Comparison of ENCODE assay signal across 15 cellular contexts in genomic region chr1:25090707-25091422, GRCh38.
A peak's percentile ranks its signal among the peaks of the same experiment; 100 is the strongest.
DNase-seq lines count a peak whose midpoint lies in the region; ATAC-seq, FAIRE-seq and TF ChIP-seq lines count a peak whose summit lies in the region.
"Had no signal": no experiment of that assay in that cellular context is flagged by ENCODE, and none has a peak within 500 bp of the region (broad histone marks: within the 10 kb centered on the region; RNA-seq: fewer than 3 reads in every experiment).

No MANE protein-coding gene starts in this region.

- TF ChIP-seq POLR2A in HepG2 (IDR thresholded peaks at IDR 0.05; ENCODE audit: insufficient read depth in 1 of 2, low read depth in 2 of 2, low read length in 2 of 2) = no peak

- intact Hi-C loops in HepG2 (cut with micrococcal nuclease; ENCODE audit: unreplicated experiment) = no loop called here

- H3K9me3 ChIP-seq in BLaER1 (no peaks in the 10 kb centered on the region), WERI-Rb-1 (ENCODE audit: severe bottlenecking) (no peaks in the 10 kb centered on the region), HepG2 (ENCODE audit: low read length) (no peaks in the 10 kb centered on the region)

- DNase-seq in HT1080 (ENCODE audit: low read depth) (peak; percentile 67), WERI-Rb-1 (no peak), HepG2 (ENCODE audit: low spot score) (peak; percentile 13), pons (ENCODE audit: low spot score) (no peak), NCI-H187 (lab: John Stamatoyannopoulos, UW) (no peak), islet precursor cell (no peak), HUDEP-2 (lab: John Stamatoyannopoulos, UW; ENCODE audit: unreplicated experiment in 76 of 76) (no peak)
- DNase-seq: CD8-positive, alpha-beta T cell; cerebellar nuclear complex; DND-41; head of caudate nucleus; left ventricle myocardium inferior; NCI-H1694; stimulated activated CD4-positive, alpha-beta T cell treated with anti-CD3 and anti-CD28 coated beads, Interleukin-12 subunit alpha, Interleukin-12 subunit beta, amount 100 ng/mL, for 4 hours had no signal

- CTCF ChIA-PET in HepG2 (lab: Yijun Ruan, JAX; ENCODE audit: low intra/inter-chr PET ratio, low total read pairs) = no interaction called here

- 24% methylated on average over 13 of the region's 13 CpGs for WGBS in HepG2 (ENCODE audit: low lambda C conversion rate)

- H3K36me3 ChIP-seq in BLaER1 (no peaks in the 10 kb centered on the region), WERI-Rb-1 (no peaks in the 10 kb centered on the region), HepG2 (replicated peaks in 1 of 2; ENCODE audit: control insufficient read depth in 1 of 2, insufficient read depth in 2 of 2, low read length in 2 of 2) (no peaks in the 10 kb centered on the region)
- H3K36me3 ChIP-seq: left ventricle myocardium inferior had no signal

- H3K27me3 ChIP-seq in BLaER1 (no peaks in the 10 kb centered on the region), WERI-Rb-1 (ENCODE audit: insufficient read depth, low read depth, severe bottlenecking) (no peaks in the 10 kb centered on the region), HepG2 (ENCODE audit: control insufficient read depth in 1 of 2, insufficient read depth in 2 of 2, low read length in 2 of 2) (peaks cover 0 to 15% of the 10 kb centered on the region in 2 experiments; a peak in 2 of 5 replicates)

- no peak overlapping the region for H2AFZ ChIP-seq in HepG2 (ENCODE audit: low read length)

- H3K4me2 ChIP-seq in BLaER1 (peak overlapping the region; percentile 85), HepG2 (ENCODE audit: low read depth, low read length) (no peak overlapping the region)

- ATAC-seq in HepG2 = no peak
- ATAC-seq: CD8-positive, alpha-beta T cell had no signal

- peaks cover 81% of the 10 kb centered on the region for H3K4me1 ChIP-seq in BLaER1
- H3K4me1 ChIP-seq in HepG2 (ENCODE audit: insufficient read depth, low read length) = no peaks in the 10 kb centered on the region
- H3K4me1 ChIP-seq: left ventricle myocardium inferior had no signal

- H3K79me2 ChIP-seq in HepG2 (ENCODE audit: insufficient read depth, low read length) = no peaks in the 10 kb centered on the region

- FAIRE-seq in HepG2 (lab: Jason Lieb, UNC) = no peak

- POLR2A ChIA-PET in HepG2 (lab: Yijun Ruan, JAX) = no interaction called here

- in situ Hi-C loops in HepG2 (cut with HindIII; ENCODE audit: extremely low pct_ligation_motif_present, low pct_unique_long_range_greater_than_20kb) = no loop called here

- H3K27ac ChIP-seq in BLaER1 = 0 out of 2 replicates have a peak overlapping the region, but pooled peaks have one; percentile 7
- H3K27ac ChIP-seq in WERI-Rb-1 = peak overlapping the region; percentile 32; the same call in 1 of the 2 replicates
- no peak overlapping the region for H3K27ac ChIP-seq in HepG2 (ENCODE audit: extremely low read length, insufficient read depth, low read length)
- H3K27ac ChIP-seq: left ventricle myocardium inferior had no signal

- TF ChIP-seq CTCF in WERI-Rb-1 (IDR thresholded peaks at IDR 0.05; ENCODE audit: low read depth, low read length) (no peak), HepG2 (CRISPR knock-in tag; IDR thresholded peaks at IDR 0.05) (no peak)

- H3K9ac ChIP-seq in BLaER1 = 0 out of 2 replicates have a peak overlapping the region, but pooled peaks have one; percentile 21
- H3K9ac ChIP-seq in HepG2 (ENCODE audit: insufficient read depth, low read depth, low read length) = no peak overlapping the region

- no peaks in the 10 kb centered on the region for H4K20me1 ChIP-seq in BLaER1
- no peaks in the 10 kb centered on the region for H4K20me1 ChIP-seq in HepG2 (ENCODE audit: insufficient read depth, low read length)

- TF ChIP-seq EP300 in HepG2 (IDR thresholded peaks at IDR 0.05; ENCODE audit: low read depth in 2 of 2, low read length in 2 of 2) = no peak
- no peak; the same call in 1 of the 2 replicates for TF ChIP-seq EP300 in HepG2 (CRISPR knock-in tag; IDR thresholded peaks at IDR 0.05; ENCODE audit: borderline replicate concordance)

- TF ChIP-seq RAD21 in HepG2 (CRISPR knock-in tag; IDR thresholded peaks at IDR 0.05) = no peak

- no TSS peak for BruUV-seq in HepG2 (replicated peaks; lab: Mats Ljungman, UMichigan)

- H3K4me3 ChIP-seq in BLaER1 = no peak overlapping the region
- H3K4me3 ChIP-seq in WERI-Rb-1 (ENCODE audit: low read depth, low read length) = no peak overlapping the region
- H3K4me3 ChIP-seq in HepG2 (replicated peaks in 1 of 3; ENCODE audit: insufficient read depth in 1 of 3, low read depth in 2 of 3, low read length in 3 of 3) = no peak overlapping the region
- H3K4me3 ChIP-seq: left ventricle myocardium inferior had no signal

TF ChIP-seq in HepG2, 621 proteins besides CTCF, POLR2A, EP300 and RAD21:
- TF ChIP-seq ATF4 (CRISPR knock-in tag; IDR thresholded peaks at IDR 0.05) (peak in 1 of 2 experiments; percentile 64; a peak in 2 of 4 replicates), ZNF768 (CRISPR knock-in tag; IDR thresholded peaks at IDR 0.05) (peak; percentile 98), FOSL2 (CRISPR knock-in tag; IDR thresholded peaks at IDR 0.05) (peak; percentile 70), ZNF564 (CRISPR knock-in tag; IDR thresholded peaks at IDR 0.05) (no peak), GATA4 (IDR thresholded peaks at IDR 0.05; ENCODE audit: borderline replicate concordance, low read depth) (no peak)

Comparison
In these comparisons a context has a peak if more than half of its experiments do, and no peak if none do; other contexts are left out.
1. DNase-seq: peak in HT1080 (single experiment) and HepG2 (single experiment); none in WERI-Rb-1 (single experiment), pons (single experiment), NCI-H187 (0 of 2), islet precursor cell (single experiment) and HUDEP-2 (0 of 76).